In genomic region chr16:29808219-29808900, GRCh38 we compare ENCODE assay signal across 1 cellular context.
TF ChIP-seq lines count a peak whose summit lies in the region.

No MANE protein-coding gene starts in this region.

TF ChIP-seq in IMR-90, 13 proteins besides CTCF, POLR2A, EP300 and RAD21 (continued from another document):
- TF ChIP-seq USF2 (IDR thresholded peaks at IDR 0.05; ENCODE audit: low read depth, low read length) = 0 out of 2 replicates have a peak, but pooled peaks have one; percentile 14
- no peak for TF ChIP-seq MAZ (IDR thresholded peaks at IDR 0.05; ENCODE audit: borderline replicate concordance, low read depth, low read length)
TF ChIP-seq in IMR-90: peak in this region for 2.
